29 cellular contexts compared by ENCODE assay signal in the genomic region with DNA sequence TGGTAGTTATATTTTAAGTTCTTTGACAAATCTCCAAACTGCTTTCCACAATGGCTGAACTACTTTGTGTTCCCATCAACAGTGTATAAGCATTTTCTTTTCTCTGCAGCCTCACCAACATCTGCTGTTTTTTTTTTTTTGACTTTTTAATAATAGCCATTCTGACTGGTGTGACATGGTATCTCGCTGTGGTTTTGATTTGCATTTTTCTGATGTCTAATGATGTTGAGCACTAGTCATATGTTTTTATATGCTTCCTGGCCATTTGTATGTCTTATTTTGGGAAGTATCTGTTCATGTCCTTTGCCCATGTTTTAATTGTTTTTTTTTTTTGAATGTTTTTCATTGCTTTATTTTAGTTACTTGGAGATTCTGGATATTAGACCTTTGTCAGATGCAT.
"Had no signal": no experiment of that assay in that cellular context is flagged by ENCODE, and none has a peak within 500 bp of the region (broad histone marks: within the 10 kb centered on the region; RNA-seq: fewer than 3 reads in every experiment).

No MANE protein-coding gene starts in this region.

- H3K9me3 ChIP-seq: adrenal gland, breast epithelium, colonic mucosa, esophagus squamous epithelium, gastroesophageal sphincter, heart right ventricle had no signal

- H3K27ac ChIP-seq: adrenal gland, breast epithelium, cardiac muscle cell, colonic mucosa, epithelial cell of prostate, esophagus squamous epithelium, gastroesophageal sphincter, heart right ventricle had no signal

- ATAC-seq: activated CD4-positive, alpha-beta T cell treated with anti-CD3 and anti-CD28 coated beads for 36 hours; activated CD8-positive, alpha-beta memory T cell treated with anti-CD3 and anti-CD28 coated beads, Interleukin-2, amount 10 ng/mL, durations not matched to agents 7 days and 5 days; activated CD8-positive, alpha-beta T cell treated with anti-CD3 and anti-CD28 coated beads, Interleukin-2, amount 10 ng/mL, durations not matched to agents 7 days and 5 days; activated naive CD8-positive, alpha-beta T cell treated with anti-CD3 and anti-CD28 coated beads, Interleukin-2, amount 50 U/mL, for 24 hours; gastroesophageal sphincter; heart right ventricle had no signal

- DNase-seq: activated CD4-positive, alpha-beta memory T cell treated with anti-CD3 and anti-CD28 coated beads for 36 hours; activated CD4-positive, alpha-beta T cell treated with anti-CD3 and anti-CD28 coated beads for 36 hours; activated CD4-positive, alpha-beta T cell treated with anti-CD3 and anti-CD28 coated beads, Interleukin-2, amount 10 ng/mL, durations not matched to agents 24 days and 14 days; activated CD4-positive, CD25-positive, alpha-beta regulatory T cell; activated CD4-positive, CD25-positive, alpha-beta regulatory T cell treated with anti-CD3 and anti-CD28 coated beads, Interleukin-2, amount 50 U/mL, for 72 hours; activated CD8-positive, alpha-beta memory T cell treated with anti-CD3 and anti-CD28 coated beads, Interleukin-2, amount 10 ng/mL, durations not matched to agents 7 days and 5 days; activated CD8-positive, alpha-beta memory T cell treated with anti-CD3 and anti-CD28 coated beads, Interleukin-2, amount 50 U/mL, for 4 hours; activated CD8-positive, alpha-beta T cell treated with anti-CD3 and anti-CD28 coated beads, Interleukin-2, amount 10 ng/mL, durations not matched to agents 7 days and 5 days; activated effector memory CD4-positive, alpha-beta T cell treated with anti-CD3 and anti-CD28 coated beads, Interleukin-2, amount 50 U/mL, for 16 hours; activated naive CD4-positive, alpha-beta T cell treated with anti-CD3 and anti-CD28 coated beads for 36 hours; activated naive CD8-positive, alpha-beta T cell treated with anti-CD3 and anti-CD28 coated beads for 36 hours; activated naive CD8-positive, alpha-beta T cell treated with anti-CD3 and anti-CD28 coated beads, Interleukin-2, amount 50 U/mL, for 24 hours; activated T-cell treated with anti-CD3 and anti-CD28 coated beads, Interleukin-2, amount 50 U/mL, for 1 hour; activated T-cell treated with anti-CD3 and anti-CD28 coated beads, Interleukin-2, amount 50 U/mL, for 48 hours; adrenal gland; amygdala; aorta; central memory CD4-positive, alpha-beta T cell; cerebellar nuclear complex; colonic mucosa; effector CD8-positive, alpha-beta T cell; esophagus squamous epithelium; foreskin melanocyte; heart right ventricle; T-helper 2 cell had no signal

- H3K4me3 ChIP-seq: adrenal gland, breast epithelium, cardiac muscle cell, colonic mucosa, esophagus squamous epithelium, gastroesophageal sphincter, heart right ventricle had no signal

- H3K27me3 ChIP-seq: adrenal gland, breast epithelium, cardiac muscle cell, colonic mucosa, esophagus squamous epithelium, gastroesophageal sphincter, heart right ventricle had no signal

- H3K36me3 ChIP-seq: adrenal gland, breast epithelium, cardiac muscle cell, colonic mucosa, esophagus squamous epithelium, gastroesophageal sphincter, heart right ventricle had no signal

- H3K4me1 ChIP-seq: breast epithelium, colonic mucosa, gastroesophageal sphincter had no signal
